ENCODE assay signal across 28 cellular contexts in genomic region chr22:35861451-35861850, GRCh38.
"Had no signal": no experiment of that assay in that cellular context is flagged by ENCODE, and none has a peak within 500 bp of the region (broad histone marks: within the 10 kb centered on the region; RNA-seq: fewer than 3 reads in every experiment).

No MANE protein-coding gene starts in this region.

- H3K36me3 Mint-ChIP-seq: activated naive CD4-positive, alpha-beta T cell treated with anti-CD3 and anti-CD28 coated beads, Interleukin-2, amount 10 ng/mL, durations not matched to agents 7 days and 5 days; activated naive CD8-positive, alpha-beta T cell treated with anti-CD3 and anti-CD28 coated beads for 36 hours had no signal

- DNase-seq: activated CD4-positive, alpha-beta T cell treated with anti-CD3 and anti-CD28 coated beads for 4 hours; activated CD8-positive, alpha-beta memory T cell treated with anti-CD3 and anti-CD28 coated beads, Interleukin-2, amount 50 U/mL, for 4 hours; activated CD8-positive, alpha-beta T cell treated with anti-CD3 and anti-CD28 coated beads for 36 hours; activated gamma-delta T cell treated with Interleukin-2 at 50 U/mL for 16 hours; activated naive CD4-positive, alpha-beta T cell treated with anti-CD3 and anti-CD28 coated beads, Interleukin-2, amount 10 ng/mL, durations not matched to agents 7 days and 5 days; activated naive CD8-positive, alpha-beta T cell treated with anti-CD3 and anti-CD28 coated beads for 36 hours; activated T-cell treated with anti-CD3 and anti-CD28 coated beads, Interleukin-2, amount 50 U/mL, for 72 hours; adrenal gland; anterior cingulate cortex; cerebellar nuclear complex; MG63; NCI-H1105 treated with DMSO at 0.1 percent for 48 hours; NCI-H1436 treated with DMSO at 0.1 percent for 48 hours; NCI-H1930; NCI-H2107; NCI-H2171 treated with DMSO at 0.1 percent for 48 hours; NCI-H345; NCI-H510A; NCI-H526 treated with DMSO at 0.1 percent for 48 hours; NCI-H82; Right ventricle myocardium superior; SJCRH30; SK-N-SH; SW 1271 had no signal

- H3K9ac ChIP-seq: SK-N-SH had no signal

- H3K4me3 ChIP-seq: adrenal gland, MG63, SJCRH30 had no signal

- H3K9me3 ChIP-seq: adrenal gland, MG63, SJCRH30, SK-N-SH had no signal

- H3K27me3 Mint-ChIP-seq: activated CD8-positive, alpha-beta T cell treated with anti-CD3 and anti-CD28 coated beads for 36 hours; activated naive CD8-positive, alpha-beta T cell treated with anti-CD3 and anti-CD28 coated beads for 36 hours had no signal

- H3K27ac ChIP-seq: adrenal gland, RWPE1, SJCRH30 had no signal

- H3K27ac Mint-ChIP-seq: activated CD8-positive, alpha-beta T cell treated with anti-CD3 and anti-CD28 coated beads for 36 hours; activated naive CD4-positive, alpha-beta T cell treated with anti-CD3 and anti-CD28 coated beads, Interleukin-2, amount 10 ng/mL, durations not matched to agents 7 days and 5 days; activated naive CD8-positive, alpha-beta T cell treated with anti-CD3 and anti-CD28 coated beads for 36 hours; activated T-cell treated with anti-CD3 and anti-CD28 coated beads, Interleukin-2, amount 50 U/mL, for 72 hours; activated T-helper 2 cell treated with anti-CD3 and anti-CD28 coated beads, Interferon-gamma antibody, Interleukin-2, Interleukin-4, amounts not matched to agents 10 μg/mL and 5 μg/mL and 100 μg/mL, durations not matched to agents 14 hours and 24 hours and 36 hours; T-helper 2 cell treated with Interferon-gamma antibody and Interleukin-4, amounts not matched to agents 5 μg/mL and 100 μg/mL, for 36 hours had no signal

- H3K4me1 Mint-ChIP-seq: activated naive CD4-positive, alpha-beta T cell treated with anti-CD3 and anti-CD28 coated beads, Interleukin-2, amount 10 ng/mL, durations not matched to agents 7 days and 5 days; activated naive CD8-positive, alpha-beta T cell treated with anti-CD3 and anti-CD28 coated beads for 36 hours had no signal

- H3K4me2 ChIP-seq: SK-N-SH had no signal

- H3K4me3 Mint-ChIP-seq: activated CD8-positive, alpha-beta T cell treated with anti-CD3 and anti-CD28 coated beads for 36 hours; activated naive CD4-positive, alpha-beta T cell treated with anti-CD3 and anti-CD28 coated beads, Interleukin-2, amount 10 ng/mL, durations not matched to agents 7 days and 5 days; activated naive CD8-positive, alpha-beta T cell treated with anti-CD3 and anti-CD28 coated beads for 36 hours; activated T-cell treated with anti-CD3 and anti-CD28 coated beads, Interleukin-2, amount 50 U/mL, for 72 hours; T-helper 2 cell treated with Interferon-gamma antibody and Interleukin-4, amounts not matched to agents 5 μg/mL and 100 μg/mL, for 36 hours had no signal

- H3K27me3 ChIP-seq: adrenal gland, MG63, SJCRH30 had no signal

- ATAC-seq: activated CD4-positive, CD25-positive, alpha-beta regulatory T cell treated with anti-CD3 and anti-CD28 coated beads, Interleukin-2, amount 50 U/mL, for 24 hours; activated CD8-positive, alpha-beta T cell treated with anti-CD3 and anti-CD28 coated beads for 36 hours; activated T-cell treated with anti-CD3 and anti-CD28 coated beads, Interleukin-2, amount 50 U/mL, for 72 hours had no signal

- H3K9me2 ChIP-seq: SK-N-SH had no signal

- H3K9me3 Mint-ChIP-seq: activated CD8-positive, alpha-beta T cell treated with anti-CD3 and anti-CD28 coated beads for 36 hours; activated naive CD4-positive, alpha-beta T cell treated with anti-CD3 and anti-CD28 coated beads, Interleukin-2, amount 10 ng/mL, durations not matched to agents 7 days and 5 days; activated naive CD8-positive, alpha-beta T cell treated with anti-CD3 and anti-CD28 coated beads for 36 hours; activated T-cell treated with anti-CD3 and anti-CD28 coated beads, Interleukin-2, amount 50 U/mL, for 72 hours; activated T-helper 2 cell treated with anti-CD3 and anti-CD28 coated beads, Interferon-gamma antibody, Interleukin-2, Interleukin-4, amounts not matched to agents 10 μg/mL and 5 μg/mL and 100 μg/mL, durations not matched to agents 14 hours and 24 hours and 36 hours; T-helper 2 cell treated with Interferon-gamma antibody and Interleukin-4, amounts not matched to agents 5 μg/mL and 100 μg/mL, for 36 hours had no signal

- H3K36me3 ChIP-seq: adrenal gland, MG63, SJCRH30 had no signal
